17 cellular contexts compared by ENCODE assay signal in the genomic region with DNA sequence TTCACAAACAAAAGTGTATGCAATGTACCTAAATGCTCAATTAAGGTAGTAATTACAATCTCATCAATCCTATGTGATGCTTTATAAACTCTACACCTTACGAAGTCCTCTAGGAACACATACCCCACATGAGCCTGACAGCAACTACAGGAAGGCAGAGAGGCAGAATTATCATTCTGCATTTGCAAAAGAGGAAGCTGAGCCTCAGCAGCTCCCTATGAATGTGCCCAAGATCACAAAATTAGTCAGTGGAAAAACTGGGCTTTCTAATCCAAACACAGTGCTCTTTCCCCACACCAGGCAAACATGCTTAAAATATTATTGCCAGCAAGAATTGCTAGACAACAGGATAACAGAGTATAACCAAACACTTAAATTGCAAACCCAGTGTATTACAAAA.
"Had no signal": no experiment of that assay in that cellular context is flagged by ENCODE, and none has a peak within 500 bp of the region (broad histone marks: within the 10 kb centered on the region; RNA-seq: fewer than 3 reads in every experiment).

No MANE protein-coding gene starts in this region.

- DNase-seq: activated CD4-positive, alpha-beta memory T cell treated with anti-CD3 and anti-CD28 coated beads for 36 hours; activated gamma-delta T cell treated with Interleukin-2 at 50 U/mL for 16 hours; activated T-cell treated with anti-CD3 and anti-CD28 coated beads for 4 hours; adrenal gland; cerebellar nuclear complex; cortex of kidney; effector CD4-positive, alpha-beta T cell; mesendoderm; naive thymus-derived CD8-positive, alpha-beta T cell; stimulated activated naive CD8-positive, alpha-beta T cell treated with anti-CD3 and anti-CD28 coated beads, Interleukin-15, Interleukin-2, amounts not matched to agents 100 U/mL and 50 U/mL, for 24 hours; substantia nigra; T1000; tibial artery had no signal

- H3K27me3 Mint-ChIP-seq: activated CD4-positive, alpha-beta memory T cell treated with anti-CD3 and anti-CD28 coated beads for 36 hours had no signal

- H3K9me3 ChIP-seq: adrenal gland, breast epithelium, tibial artery had no signal

- H3K27me3 ChIP-seq: adrenal gland, breast epithelium, tibial artery had no signal

- ATAC-seq: activated naive CD4-positive, alpha-beta T cell treated with anti-CD3 and anti-CD28 coated beads, Interleukin-2, amount 50 U/mL, for 72 hours; esophagus mucosa; naive thymus-derived CD8-positive, alpha-beta T cell; stimulated activated naive CD8-positive, alpha-beta T cell treated with anti-CD3 and anti-CD28 coated beads, Interleukin-15, Interleukin-2, amounts not matched to agents 100 U/mL and 50 U/mL, for 24 hours had no signal

- H3K4me3 Mint-ChIP-seq: activated CD4-positive, alpha-beta memory T cell treated with anti-CD3 and anti-CD28 coated beads for 36 hours; activated T-helper 1 cell treated with anti-CD3 and anti-CD28 coated beads, Interleukin-12 subunit alpha, Interleukin-12 subunit beta, Interleukin-2, Interleukin-4 antibody, amounts not matched to agents 30 ng/mL and 10 ng/mL and 1 ng/mL, durations not matched to agents 14 hours and 24 hours and 36 hours; naive thymus-derived CD8-positive, alpha-beta T cell had no signal

- H3K36me3 Mint-ChIP-seq: activated CD4-positive, alpha-beta memory T cell treated with anti-CD3 and anti-CD28 coated beads for 36 hours; activated naive CD4-positive, alpha-beta T cell treated with anti-CD3 and anti-CD28 coated beads, Interleukin-2, amount 50 U/mL, for 72 hours; naive thymus-derived CD8-positive, alpha-beta T cell had no signal

- H3K4me1 ChIP-seq: adrenal gland, breast epithelium, tibial artery had no signal

- H3K4me1 Mint-ChIP-seq: naive thymus-derived CD8-positive, alpha-beta T cell had no signal

- H3K4me3 ChIP-seq: adrenal gland, breast epithelium, tibial artery had no signal

- H3K36me3 ChIP-seq: adrenal gland, breast epithelium, tibial artery had no signal

- H3K9me3 Mint-ChIP-seq: activated CD4-positive, alpha-beta memory T cell treated with anti-CD3 and anti-CD28 coated beads for 36 hours; activated naive CD4-positive, alpha-beta T cell treated with anti-CD3 and anti-CD28 coated beads, Interleukin-2, amount 50 U/mL, for 72 hours; activated T-helper 1 cell treated with anti-CD3 and anti-CD28 coated beads, Interleukin-12 subunit alpha, Interleukin-12 subunit beta, Interleukin-2, Interleukin-4 antibody, amounts not matched to agents 30 ng/mL and 10 ng/mL and 1 ng/mL, durations not matched to agents 14 hours and 24 hours and 36 hours; naive thymus-derived CD8-positive, alpha-beta T cell had no signal

- H3K27ac Mint-ChIP-seq: activated CD4-positive, alpha-beta memory T cell treated with anti-CD3 and anti-CD28 coated beads for 36 hours; activated naive CD4-positive, alpha-beta T cell treated with anti-CD3 and anti-CD28 coated beads, Interleukin-2, amount 50 U/mL, for 72 hours; activated T-helper 1 cell treated with anti-CD3 and anti-CD28 coated beads, Interleukin-12 subunit alpha, Interleukin-12 subunit beta, Interleukin-2, Interleukin-4 antibody, amounts not matched to agents 30 ng/mL and 10 ng/mL and 1 ng/mL, durations not matched to agents 14 hours and 24 hours and 36 hours; naive thymus-derived CD8-positive, alpha-beta T cell had no signal

- H3K27ac ChIP-seq: adrenal gland, breast epithelium, tibial artery had no signal
